ENCODE assay signal across 1 cellular context in the genomic region with DNA sequence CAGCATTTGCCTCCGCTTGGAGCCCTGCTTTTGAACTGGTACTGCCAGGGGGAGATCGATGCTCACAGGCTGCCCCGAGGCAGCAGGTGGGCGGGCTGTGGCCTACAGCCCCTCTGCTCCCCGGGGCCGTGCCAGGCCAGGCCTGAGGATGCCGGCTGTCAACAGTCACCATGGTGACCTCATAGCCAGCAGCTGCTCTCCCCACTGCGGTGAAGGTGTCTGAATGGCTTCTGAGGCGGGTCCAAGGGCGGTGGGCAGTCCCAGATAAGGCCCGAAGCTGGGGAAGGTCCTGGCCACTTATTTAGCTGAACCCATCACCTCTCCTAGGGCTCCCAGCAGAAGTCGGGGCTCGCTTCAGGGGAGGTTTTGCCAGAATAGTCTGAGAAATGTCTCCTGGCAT.
TF ChIP-seq lines count a peak whose summit lies in the region.

No MANE protein-coding gene starts in this region.

TF ChIP-seq in GM23338, 12 proteins besides CTCF, POLR2A, EP300 and RAD21:
- TF ChIP-seq REST (IDR thresholded peaks at IDR 0.05; ENCODE audit: unreplicated experiment) (no peak), ZNF331 (CRISPR knock-in tag; IDR thresholded peaks at IDR 0.05; ENCODE audit: low read depth) (no peak), CREB1 (CRISPR knock-in tag; IDR thresholded peaks at IDR 0.05; ENCODE audit: low read depth) (no peak), ZNF462 (CRISPR knock-in tag; IDR thresholded peaks at IDR 0.05) (no peak), NANOG (IDR thresholded peaks at IDR 0.05; ENCODE audit: borderline replicate concordance) (no peak), EZH2 (IDR thresholded peaks at IDR 0.05; ENCODE audit: low read depth, unreplicated experiment) (no peak), STAT1 (IDR thresholded peaks at IDR 0.05; ENCODE audit: unreplicated experiment) (no peak), ZNF114 (CRISPR knock-in tag; IDR thresholded peaks at IDR 0.05) (no peak), JUNB (IDR thresholded peaks at IDR 0.05; ENCODE audit: unreplicated experiment) (no peak), EZH2phosphoT487 (IDR thresholded peaks at IDR 0.05; ENCODE audit: unreplicated experiment) (no peak), POLR2AphosphoS5 (IDR thresholded peaks at IDR 0.05; ENCODE audit: low read depth) (no peak)
- TF ChIP-seq, protein P1, sequence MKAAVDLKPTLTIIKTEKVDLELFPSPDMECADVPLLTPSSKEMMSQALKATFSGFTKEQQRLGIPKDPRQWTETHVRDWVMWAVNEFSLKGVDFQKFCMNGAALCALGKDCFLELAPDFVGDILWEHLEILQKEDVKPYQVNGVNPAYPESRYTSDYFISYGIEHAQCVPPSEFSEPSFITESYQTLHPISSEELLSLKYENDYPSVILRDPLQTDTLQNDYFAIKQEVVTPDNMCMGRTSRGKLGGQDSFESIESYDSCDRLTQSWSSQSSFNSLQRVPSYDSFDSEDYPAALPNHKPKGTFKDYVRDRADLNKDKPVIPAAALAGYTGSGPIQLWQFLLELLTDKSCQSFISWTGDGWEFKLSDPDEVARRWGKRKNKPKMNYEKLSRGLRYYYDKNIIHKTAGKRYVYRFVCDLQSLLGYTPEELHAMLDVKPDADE (IDR thresholded peaks at IDR 0.05): no peak
